Comparison of ENCODE assay signal across 8 cellular contexts in the genomic region with DNA sequence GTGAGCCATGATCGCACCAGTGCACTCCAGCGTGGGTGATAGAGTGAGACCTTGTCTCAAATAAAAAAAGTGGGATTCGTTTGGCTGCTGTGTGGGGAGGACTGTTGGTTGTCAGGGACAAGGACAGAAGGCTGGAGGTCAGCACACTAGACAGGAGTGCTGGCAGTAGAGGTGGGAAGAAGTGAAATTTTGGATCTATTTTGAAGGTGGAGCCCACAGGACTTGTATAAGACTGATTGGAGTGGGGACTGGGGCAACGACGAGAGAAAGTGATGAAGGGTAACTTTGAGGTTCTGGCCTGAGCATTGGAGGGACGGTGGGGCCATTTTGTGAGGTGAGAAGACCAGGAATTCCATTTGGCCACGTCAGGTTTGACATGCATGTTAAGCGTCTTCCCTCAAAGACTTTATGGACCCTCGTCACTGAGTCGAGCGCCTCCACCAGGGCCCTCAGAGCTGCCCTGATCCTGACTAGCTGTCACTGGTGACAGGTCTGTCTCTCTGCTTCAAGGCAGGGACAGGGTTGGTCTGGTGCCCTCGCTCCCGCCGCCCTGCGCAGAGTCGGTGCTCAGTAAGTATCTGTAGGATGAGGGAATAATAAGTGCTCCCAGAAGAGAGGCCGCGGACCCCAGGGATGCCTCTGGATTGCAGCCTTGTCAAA. TPM values are rescaled to one million over a fixed set of nuclear protein-coding genes. Genes with fewer than 3 reads are reported as not detected.
A peak's percentile ranks its signal among the peaks of the same experiment; 100 is the strongest.
DNase-seq lines count a peak whose midpoint lies in the region; ATAC-seq and TF ChIP-seq lines count a peak whose summit lies in the region.

No MANE protein-coding gene starts in this region.

- CTCF ChIA-PET in IMR-90 (lab: Yijun Ruan, JAX): no interaction called here

- no TSS peak for BruUV-seq in IMR-90 (replicated peaks; lab: Mats Ljungman, UMichigan)

- H2BK15ac ChIP-seq in IMR-90 (ENCODE audit: low read depth, low read length): no peak overlapping the region

- in situ Hi-C loops in IMR-90 (cut with MboI; ENCODE audit: low sequenced_read_pairs): no loop called here

- H3K18ac ChIP-seq in IMR-90 (ENCODE audit: low read depth, low read length): no peak overlapping the region

- peaks cover 10% of the 10 kb centered on the region for H3K36me3 ChIP-seq in IMR-90 (ENCODE audit: control insufficient read depth, insufficient read depth, low read length)
- peaks cover 0 to 13% of the 10 kb centered on the region in 2 donors for H3K36me3 ChIP-seq in adrenal gland (replicated peaks in 1 of 2)
- peaks cover 13% of the 10 kb centered on the region for H3K36me3 ChIP-seq in thymus (ENCODE audit: control insufficient read depth, insufficient read depth)

- no peak for TF ChIP-seq CTCF in IMR-90 (conservative IDR thresholded peaks at IDR 0.05; ENCODE audit: low read depth, low read length)
- no peak for TF ChIP-seq CTCF in adrenal gland (IDR thresholded peaks at IDR 0.05)

- peak overlapping the region; percentile 57 for H3K14ac ChIP-seq in IMR-90 (replicated peaks; ENCODE audit: low read depth, low read length)

- H3K27me3 ChIP-seq in IMR-90 (ENCODE audit: control insufficient read depth, insufficient read depth, low read length): no peaks in the 10 kb centered on the region; the same call in 1 of the 2 replicates
- H3K27me3 ChIP-seq in adrenal gland: no peaks in the 10 kb centered on the region
- no peaks in the 10 kb centered on the region for H3K27me3 ChIP-seq in thymus (ENCODE audit: control insufficient read depth, insufficient read depth)

- no peaks in the 10 kb centered on the region; the same call in 1 of the 2 replicates for H4K20me1 ChIP-seq in IMR-90 (ENCODE audit: insufficient read depth, low read length)

- H2BK20ac ChIP-seq in IMR-90 (ENCODE audit: low read depth, low read length): no peak overlapping the region

- peak overlapping the region; percentile 98 for H2AFZ ChIP-seq in IMR-90 (replicated peaks; ENCODE audit: low read length, poor library complexity)

- peaks cover 24 to 35% of the 10 kb centered on the region in 2 experiments for H3K79me1 ChIP-seq in IMR-90 (ENCODE audit: low read depth in 1 of 2, low read length in 2 of 2)

- H3K4me3 ChIP-seq in IMR-90 (ENCODE audit: insufficient read depth, low read depth, low read length) (peak overlapping the region; percentile 63), adrenal gland (peak overlapping the region; percentile 64 to 84 (median 69)), thymus (ENCODE audit: low read length) (peak overlapping the region; percentile 71)

- peak overlapping the region; percentile 14; the same call in 1 of the 2 replicates for H4K5ac ChIP-seq in IMR-90 (ENCODE audit: low read depth, low read length)

- H3K9me3 ChIP-seq in IMR-90 (ENCODE audit: control insufficient read depth, insufficient read depth, low read length) (no peaks in the 10 kb centered on the region), adrenal gland (replicated peaks in 1 of 3) (no peaks in the 10 kb centered on the region), thymus (ENCODE audit: control insufficient read depth) (no peaks in the 10 kb centered on the region)

- TF ChIP-seq POLR2A in IMR-90 (IDR thresholded peaks at IDR 0.05; ENCODE audit: low read depth, low read length) (no peak), adrenal gland (IDR thresholded peaks at IDR 0.05) (no peak)

- H2BK120ac ChIP-seq in IMR-90 (ENCODE audit: low read depth, low read length): no peak overlapping the region

- H4K91ac ChIP-seq in IMR-90 (ENCODE audit: insufficient read depth, low read depth, low read length): peak overlapping the region; percentile 31; the same call in 1 of the 2 replicates

- peak overlapping the region; percentile 74 for H2AK9ac ChIP-seq in IMR-90 (replicated peaks; ENCODE audit: low read depth, low read length, poor library complexity)

- H3K4ac ChIP-seq in IMR-90 (ENCODE audit: low read depth, low read length): peak overlapping the region; percentile 81

- H2BK5ac ChIP-seq in IMR-90 (ENCODE audit: low read depth, low read length, poor library complexity, severe bottlenecking): peak overlapping the region; percentile 3

- TF ChIP-seq RAD21 in IMR-90 (IDR thresholded peaks at IDR 0.05; ENCODE audit: low read length): no peak

- no peak overlapping the region for H3K23ac ChIP-seq in IMR-90 (ENCODE audit: low read depth, low read length)

- peak; percentile 62 for DNase-seq in ELF-1 (ENCODE audit: low read depth, low spot score)
- DNase-seq in IMR-90: peak; percentile 20
- peak in 1 of 7 donors; percentile 39 for DNase-seq in adrenal gland
- DNase-seq in kidney tubule cell (ENCODE audit: low spot score): peak; percentile 51

- peaks cover 9% of the 10 kb centered on the region; the same call in 1 of the 2 replicates for H3K9me1 ChIP-seq in IMR-90 (ENCODE audit: insufficient read depth, low read length)

- intact Hi-C loops in IMR-90 (cut with micrococcal nuclease) (loop anchor here (2.0 to 10.0 kb wide), 4 partner anchors 61 to 485 kb away; a partner anchor contains a TSS), adrenal gland (cut with DNase I) (no loop called here)

- H3K9ac ChIP-seq in IMR-90 (ENCODE audit: low read depth, low read length): peak overlapping the region; percentile 71

- H4K8ac ChIP-seq in IMR-90 (ENCODE audit: low read depth in 2 of 2, low read length in 2 of 2): peak overlapping the region; percentile 40 to 90

- ATAC-seq in IMR-90 (ENCODE audit: low read depth) (peak; percentile 8; the same call in 1 of the 2 replicates), HG02610 (IDR thresholded peaks at IDR 0.05; ENCODE audit: unreplicated experiment) (no peak), GM19452 (IDR thresholded peaks at IDR 0.05; ENCODE audit: unreplicated experiment) (no peak), GM18909 (IDR thresholded peaks at IDR 0.05; ENCODE audit: poor library complexity, unreplicated experiment) (no peak)

- dilution Hi-C loops in IMR-90 (cut with HindIII; ENCODE audit: low sequenced_read_pairs, unreplicated experiment): no loop called here

- POLR2A ChIA-PET in IMR-90 (lab: Charles Lee; ENCODE audit: unreplicated experiment): no interaction called here

- no peaks in the 10 kb centered on the region for H3K4me1 ChIP-seq in IMR-90 (ENCODE audit: control insufficient read depth, insufficient read depth, low read length)
- H3K4me1 ChIP-seq in adrenal gland (replicated peaks in 1 of 2): peaks cover 9 to 13% of the 10 kb centered on the region in 2 donors
- H3K4me1 ChIP-seq in thymus (ENCODE audit: control insufficient read depth, insufficient read depth, low read length): peaks cover 13% of the 10 kb centered on the region

- H2AK5ac ChIP-seq in IMR-90 (ENCODE audit: low read depth, low read length): peak overlapping the region; percentile 61

- H3K56ac ChIP-seq in IMR-90 (ENCODE audit: extremely low read depth, insufficient read depth, low read length): no peak overlapping the region

- H3K4me2 ChIP-seq in IMR-90 (ENCODE audit: low read depth, low read length): peak overlapping the region; percentile 87

- 43% methylated on average over 6 of the region's 18 CpGs; no CpG with 5 or more reads in 1 of the 2 experiments for WGBS in IMR-90 (ENCODE audit: extremely low coverage in 2 of 2, insufficient read length in 1 of 2), 2 experiments
- WGBS in adrenal gland, 4 donors: 9 to 22% (median 10%) methylated on average over 13 to 18 of the region's 18 CpGs
- WGBS in thymus: 28% methylated on average over 18 of the region's 18 CpGs

- H3K27ac ChIP-seq in IMR-90 (ENCODE audit: insufficient read depth, low read length) (peak overlapping the region; percentile 59), adrenal gland (peak overlapping the region; percentile 10 to 72 (median 49)), thymus (ENCODE audit: low read depth) (no peak overlapping the region)

TF ChIP-seq in IMR-90, 13 proteins besides CTCF, POLR2A, EP300 and RAD21:
- no peak for TF ChIP-seq CHD1 (IDR thresholded peaks at IDR 0.05; ENCODE audit: low read depth, low read length)

RNA-seq across cellular contexts. Expression of a gene that starts 0.7 kb away (rescaled TPM):
- total RNA-seq in IMR-90 (2012; rRNA removed): 2.0 and 2.2 TPM in 2 replicates
- polyA plus RNA-seq in IMR-90 (2012; rRNA removed): 3.3 and 6.4 TPM in 2 replicates
- polyA plus RNA-seq in IMR-90 (2012; cell fraction: cytosol; rRNA removed): 2.3 and 7.5 TPM in 2 replicates
- polyA plus RNA-seq in IMR-90 (2012; cell fraction: nucleus; rRNA removed; ENCODE audit: low replicate concordance): 4.6 and 12.3 TPM in 2 replicates
- 10 to 100 TPM in 4 of 8 donors, 1 to 10 TPM in 4; 6.1 to 23.9 (median 11.0) TPM for total RNA-seq in adrenal gland
- polyA plus RNA-seq in adrenal gland: 1 to 10 TPM; 1.1 to 7.3 (median 5.8) TPM
- 2.9 TPM for polyA plus RNA-seq in thymus

RNA-seq across cellular contexts. Expression of a gene that starts 17.2 kb away (rescaled TPM):
- total RNA-seq in IMR-90 (2012; rRNA removed): not detected in 2 replicates
- polyA plus RNA-seq in IMR-90 (2012; rRNA removed): 0.03 TPM in 1 of 2 replicates, not detected in the other
- not detected in 2 replicates for polyA plus RNA-seq in IMR-90 (2012; cell fraction: cytosol; rRNA removed)
- not detected in 2 replicates for polyA plus RNA-seq in IMR-90 (2012; cell fraction: nucleus; rRNA removed; ENCODE audit: low replicate concordance)
- 10 to 100 TPM in 6 of 8 donors, 1 to 10 TPM in 2; 4.7 to 29.7 (median 18.4) TPM for total RNA-seq in adrenal gland
- 1 to 10 TPM; 3.6 to 7.6 (median 4.6) TPM for polyA plus RNA-seq in adrenal gland
- polyA plus RNA-seq in thymus: 6.8 TPM

RNA-seq across cellular contexts. Expression of a gene that starts 24.8 kb away (rescaled TPM):
- total RNA-seq in IMR-90 (2012; rRNA removed) (not detected in 2 replicates), adrenal gland (under 1 TPM in 2 of 8 donors, not detected in 6; 0.25 to 0.65 TPM)
- polyA plus RNA-seq in IMR-90 (2012; rRNA removed) (not detected in 2 replicates), adrenal gland (under 1 TPM in 2 of 3 donors, not detected in 1; 0.48 to 0.81 TPM), thymus (1.2 TPM)
- not detected in 2 replicates for polyA plus RNA-seq in IMR-90 (2012; cell fraction: cytosol; rRNA removed)
- 0.28 and 0.66 TPM in 2 replicates for polyA plus RNA-seq in IMR-90 (2012; cell fraction: nucleus; rRNA removed; ENCODE audit: low replicate concordance)

RNA-seq across cellular contexts. Expression of a gene that starts 34.6 kb away (rescaled TPM):
- total RNA-seq in IMR-90 (2012; rRNA removed): not detected in 2 replicates
- not detected in 2 replicates for polyA plus RNA-seq in IMR-90 (2012; rRNA removed)
- not detected in 2 replicates for polyA plus RNA-seq in IMR-90 (2012; cell fraction: cytosol; rRNA removed)
- not detected in 2 replicates for polyA plus RNA-seq in IMR-90 (2012; cell fraction: nucleus; rRNA removed; ENCODE audit: low replicate concordance)
- total RNA-seq in adrenal gland: 10 to 100 TPM in 5 of 8 donors, 1 to 10 TPM in 3; 4.2 to 13.1 (median 10.7) TPM
- 1 to 10 TPM; 2.3 to 8.6 (median 3.8) TPM for polyA plus RNA-seq in adrenal gland
- polyA plus RNA-seq in thymus: 3.6 TPM

RNA-seq across cellular contexts. Expression of a gene that starts 42.6 kb away (rescaled TPM):
- total RNA-seq in IMR-90 (2012; rRNA removed) (not detected in 2 replicates), adrenal gland (not detected)
- polyA plus RNA-seq in IMR-90 (2012; rRNA removed) (0.16 TPM in 1 of 2 replicates, not detected in the other), adrenal gland (under 1 TPM in 1 of 3 donors, not detected in 2; 0.47 TPM), thymus (0.89 TPM)
- polyA plus RNA-seq in IMR-90 (2012; cell fraction: cytosol; rRNA removed): not detected in 2 replicates
- polyA plus RNA-seq in IMR-90 (2012; cell fraction: nucleus; rRNA removed; ENCODE audit: low replicate concordance): not detected in 2 replicates
